Comparison of ENCODE assay signal across 20 cellular contexts in genomic region chr20:48191200-48191599, GRCh38.
A peak's percentile ranks its signal among the peaks of the same experiment; 100 is the strongest.
DNase-seq lines count a peak whose midpoint lies in the region; ATAC-seq, FAIRE-seq and TF ChIP-seq lines count a peak whose summit lies in the region.
"Had no signal": no experiment of that assay in that cellular context is flagged by ENCODE, and none has a peak within 500 bp of the region (broad histone marks: within the 10 kb centered on the region; RNA-seq: fewer than 3 reads in every experiment).

No MANE protein-coding gene starts in this region.

- no peaks in the 10 kb centered on the region for H3K36me3 Mint-ChIP-seq in activated naive CD4-positive, alpha-beta T cell treated with anti-CD3 and anti-CD28 coated beads, Interleukin-2, amount 50 U/mL, for 72 hours

- no peaks in the 10 kb centered on the region for H3K9me3 Mint-ChIP-seq in activated naive CD4-positive, alpha-beta T cell treated with anti-CD3 and anti-CD28 coated beads, Interleukin-2, amount 50 U/mL, for 72 hours
- H3K9me3 Mint-ChIP-seq: CD4-positive, alpha-beta T cell had no signal

- no peak overlapping the region for H3K27ac Mint-ChIP-seq in activated naive CD4-positive, alpha-beta T cell treated with anti-CD3 and anti-CD28 coated beads, Interleukin-2, amount 50 U/mL, for 72 hours
- H3K27ac Mint-ChIP-seq: CD4-positive, alpha-beta T cell had no signal

- DNase-seq in AG04449 (ENCODE audit: low read depth, low spot score) (no peak), HTR-8/SVneo (ENCODE audit: insufficient read length, low spot score) (no peak), colonic mucosa (no peak), kidney glomerular epithelial cell (lab: John Stamatoyannopoulos, UW) (peak; percentile 4), retina (no peak)
- DNase-seq in activated naive CD4-positive, alpha-beta T cell treated with anti-CD3 and anti-CD28 coated beads, Interleukin-2, amount 50 U/mL, for 72 hours (ENCODE audit: low spot score in 2 of 2) = no peak
- DNase-seq: activated gamma-delta T cell treated with Interleukin-2 at 50 U/mL for 16 hours; CD4-positive, alpha-beta T cell; cortex of kidney; EL; Kasumi-1; NCI-H1436 treated with DMSO at 0.1 percent for 48 hours; NCI-H2227 treated with DMSO at 0.1 percent for 48 hours; SHP77 treated with DMSO at 0.1 percent for 48 hours; stimulated activated naive CD4-positive, alpha-beta T cell treated with Interleukin-2 at 50 U/mL for 16 hours; T-helper 2 cell; upper lobe of left lung had no signal

- FAIRE-seq in HTR-8/SVneo (lab: Jason Lieb, UNC) = peak; percentile 36
- FAIRE-seq: A204.1 had no signal

- H3K4me1 ChIP-seq in colonic mucosa = peaks cover 8% of the 10 kb centered on the region
- H3K4me1 ChIP-seq: upper lobe of left lung had no signal

- TF ChIP-seq CTCF in AG04449 (IDR thresholded peaks at IDR 0.05; ENCODE audit: insufficient read depth, low read length, missing control alignments) (peak; percentile 4), colonic mucosa (IDR thresholded peaks at IDR 0.05) (no peak)

- no peaks in the 10 kb centered on the region for H3K9me3 ChIP-seq in colonic mucosa
- H3K9me3 ChIP-seq: upper lobe of left lung had no signal

- no peaks in the 10 kb centered on the region for H3K36me3 ChIP-seq in colonic mucosa
- H3K36me3 ChIP-seq: upper lobe of left lung had no signal

- POLR2A ChIA-PET in AG04449 (lab: Yijun Ruan, JAX) = no interaction called here

- intact Hi-C loops in colonic mucosa (cut with DNase I) = no loop called here

- CTCF ChIA-PET in AG04449 (lab: Yijun Ruan, JAX) = interaction anchor here (1.5 kb wide), 1 partner anchor 166 kb away, joined by 4 read pairs; no protein-coding TSS in a partner anchor

- no peaks in the 10 kb centered on the region for H3K27me3 ChIP-seq in colonic mucosa
- H3K27me3 ChIP-seq: upper lobe of left lung had no signal

- peak overlapping the region; percentile 65 for H3K27ac ChIP-seq in colonic mucosa
- H3K27ac ChIP-seq: upper lobe of left lung had no signal

- no peak for ATAC-seq in GM19324 (IDR thresholded peaks at IDR 0.05; ENCODE audit: low FRiP score, unreplicated experiment)
- no peak for ATAC-seq in GM18520 (IDR thresholded peaks at IDR 0.05; ENCODE audit: unreplicated experiment)
- ATAC-seq in activated naive CD4-positive, alpha-beta T cell treated with anti-CD3 and anti-CD28 coated beads, Interleukin-2, amount 50 U/mL, for 72 hours = no peak

- H3K4me3 ChIP-seq in AG04449 (ENCODE audit: low read depth, low read length) (no peak overlapping the region), colonic mucosa (no peak overlapping the region)
- H3K4me3 ChIP-seq: upper lobe of left lung had no signal

- H3K9ac ChIP-seq in colonic mucosa (ENCODE audit: low read depth in 2 of 2, low read length in 2 of 2) = no peak overlapping the region
